9 cellular contexts compared by ENCODE assay signal in the genomic region with DNA sequence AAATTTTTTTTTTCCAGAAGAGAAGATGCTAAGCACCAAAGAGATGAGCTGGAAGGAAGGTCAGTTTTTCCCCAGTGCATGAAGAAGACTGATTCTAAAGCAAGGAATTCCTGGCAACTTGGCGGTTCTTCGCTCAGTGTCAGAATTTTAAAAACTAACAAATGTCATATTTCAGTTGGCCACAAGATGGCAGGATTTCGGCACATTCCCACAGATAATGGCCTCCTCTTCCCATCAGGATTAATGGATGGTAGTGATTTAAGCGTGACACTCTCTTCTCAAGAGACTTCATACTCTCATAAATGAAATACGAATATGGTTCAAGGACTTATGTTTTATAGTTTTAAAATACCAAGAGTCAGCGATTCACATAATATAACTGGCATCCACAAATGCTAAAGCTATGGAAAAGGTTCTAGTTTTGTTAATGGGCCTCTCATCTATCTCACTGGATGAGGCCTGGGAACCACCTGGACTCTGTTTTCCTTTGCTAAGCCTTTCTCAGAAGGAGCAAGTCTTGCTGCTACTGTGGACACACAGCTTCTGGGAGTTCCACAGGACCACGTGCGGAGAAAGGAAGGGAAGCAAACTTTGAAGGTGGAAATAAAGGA. TPM values are rescaled to one million over a fixed set of nuclear protein-coding genes. Genes with fewer than 3 reads are reported as not detected.
DNase-seq lines count a peak whose midpoint lies in the region; ATAC-seq, FAIRE-seq and TF ChIP-seq lines count a peak whose summit lies in the region.
"Had no signal": no experiment of that assay in that cellular context is flagged by ENCODE, and none has a peak within 500 bp of the region (broad histone marks: within the 10 kb centered on the region; RNA-seq: fewer than 3 reads in every experiment).

No MANE protein-coding gene starts in this region.

- peak; percentile 86 for FAIRE-seq in GM19239 (lab: Jason Lieb, UNC)

- H3K27me3 Mint-ChIP-seq in endothelial cell (ENCODE audit: unreplicated experiment), result peaks cover 2% of the 10 kb centered on the region

- H3K27ac Mint-ChIP-seq in endothelial cell (ENCODE audit: unreplicated experiment), result no peak overlapping the region

- no peaks in the 10 kb centered on the region for H3K36me3 Mint-ChIP-seq in endothelial cell (ENCODE audit: low read depth, unreplicated experiment)

- H3K9me3 Mint-ChIP-seq in endothelial cell (ENCODE audit: unreplicated experiment), result no peaks in the 10 kb centered on the region

- no peaks in the 10 kb centered on the region for H3K4me1 Mint-ChIP-seq in endothelial cell (ENCODE audit: unreplicated experiment)

- peak; percentile 95 for TF ChIP-seq CTCF in endothelial cell (IDR thresholded peaks at IDR 0.05; ENCODE audit: unreplicated experiment)

- DNase-seq in Ammon's horn (ENCODE audit: low spot score), result peak; percentile 68
- DNase-seq in GM19239 (ENCODE audit: insufficient read length, low spot score), result no peak
- DNase-seq in NCI-H82 (lab: John Stamatoyannopoulos, UW), result peak; percentile 81
- DNase-seq in endothelial cell (ENCODE audit: low spot score), result peak; percentile 56
- peak; percentile 67 for DNase-seq in myocyte (ENCODE audit: low read depth)
- DNase-seq in activated CD8-positive, alpha-beta memory T cell treated with anti-CD3 and anti-CD28 coated beads, Interleukin-2, amount 50 U/mL, for 4 hours, result no peak
- no peak for DNase-seq in activated CD4-positive, CD25-positive, alpha-beta regulatory T cell (lab: John Stamatoyannopoulos, UW)

- H3K4me3 Mint-ChIP-seq in endothelial cell (ENCODE audit: unreplicated experiment), result no peak overlapping the region

- ATAC-seq in HG02678 (IDR thresholded peaks at IDR 0.05; ENCODE audit: unreplicated experiment), result no peak

RNA-seq across cellular contexts. Expression of a gene that starts 46.1 kb away (rescaled TPM):
- 0.74 TPM for total RNA-seq in endothelial cell (ENCODE audit: unreplicated experiment)
- total RNA-seq in myocyte, result 0.70 and 0.73 TPM in 2 replicates
- 5.5 TPM for polyA plus RNA-seq in myocyte (2012)

RNA-seq across cellular contexts. Expression of a gene that starts 55.0 kb away (rescaled TPM):
- total RNA-seq in endothelial cell (ENCODE audit: unreplicated experiment), result 2.5 TPM
- total RNA-seq in myocyte, result 2.5 and 2.8 TPM in 2 replicates
- polyA plus RNA-seq in myocyte (2012), result 3.1 TPM
- total RNA-seq: mononuclear cell had no signal

Comparison
In these comparisons a context has a peak if more than half of its experiments do, and no peak if none do; other contexts are left out.
1. DNase-seq: peak in Ammon's horn (single experiment), NCI-H82 (single experiment), endothelial cell (single experiment) and myocyte (single experiment); none in GM19239 (single experiment), activated CD8-positive, alpha-beta memory T cell treated with anti-CD3 and anti-CD28 coated beads, Interleukin-2, amount 50 U/mL, for 4 hours (single experiment) and activated CD4-positive, CD25-positive, alpha-beta regulatory T cell (0 of 4).